Comparison of ENCODE assay signal across 8 cellular contexts in the genomic region with DNA sequence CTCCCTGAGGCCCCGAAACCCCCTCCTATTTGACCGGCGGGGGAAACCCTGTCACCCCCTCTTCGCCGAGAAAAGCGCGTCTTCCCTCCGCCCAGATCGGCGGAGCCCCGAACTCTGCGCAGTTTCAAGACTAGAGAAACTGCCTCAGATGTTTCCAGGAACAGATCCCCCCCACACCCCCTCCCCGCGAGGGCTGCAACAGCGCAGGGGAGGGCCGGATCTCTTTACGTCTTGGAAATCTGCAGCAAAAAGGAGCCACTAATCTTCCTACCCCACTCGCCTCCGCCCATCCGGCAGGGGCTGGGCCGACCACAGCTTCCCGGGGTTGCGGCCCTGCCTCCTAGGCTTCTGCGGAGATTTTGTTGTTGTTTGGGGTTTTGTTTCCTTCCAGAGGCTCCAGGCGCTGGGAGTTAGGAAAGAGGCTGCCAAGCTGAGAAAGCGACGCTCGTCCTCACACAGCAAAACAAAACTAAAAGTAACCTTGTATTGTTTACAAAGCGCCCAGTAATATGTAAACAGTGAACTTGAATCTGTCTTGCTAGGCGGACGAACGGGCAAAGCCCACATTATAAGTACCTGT. TPM values are rescaled to one million over a fixed set of nuclear protein-coding genes. Genes with fewer than 3 reads are reported as not detected.
A peak's percentile ranks its signal among the peaks of the same experiment; 100 is the strongest.
DNase-seq lines count a peak whose midpoint lies in the region; FAIRE-seq and TF ChIP-seq lines count a peak whose summit lies in the region.

No MANE protein-coding gene starts in this region.

- peak overlapping the region; percentile 95 for H3K27ac ChIP-seq in PC-9
- no peak overlapping the region for H3K27ac ChIP-seq in hepatocyte
- H3K27ac ChIP-seq in small intestine (ENCODE audit: low read depth in 1 of 2, low read length in 1 of 2): no peak overlapping the region

- H3K9me3 ChIP-seq in PC-9 (ENCODE audit: insufficient read depth, low read depth) (no peaks in the 10 kb centered on the region), hepatocyte (ENCODE audit: low read depth) (no peaks in the 10 kb centered on the region), small intestine (ENCODE audit: control insufficient read depth, low read depth) (no peaks in the 10 kb centered on the region)

- peaks cover 16% of the 10 kb centered on the region for H3F3A ChIP-seq in PC-9 (ENCODE audit: insufficient read depth, low read depth)

- peaks cover 14% of the 10 kb centered on the region for H3K4me1 Mint-ChIP-seq in HFFc6 (ENCODE audit: low read depth)

- 0 out of 2 replicates have a peak, but pooled peaks cover 6% of the 10 kb centered on the region for H3K36me3 Mint-ChIP-seq in HFFc6 (ENCODE audit: low read depth)

- H3K4me2 ChIP-seq in PC-9 (peak overlapping the region; percentile 81), hepatocyte (peak overlapping the region; percentile 74)

- POLR2A ChIA-PET in PC-9 (lab: Charles Lee; ENCODE audit: unreplicated experiment): interaction anchor here (0.5 to 0.7 kb wide), 3 partner anchors 17 to 81 kb away, joined by 3 to 6 read pairs (median 5); no protein-coding TSS in a partner anchor

- peak overlapping the region; percentile 84 for H3K4me3 Mint-ChIP-seq in HFFc6

- H3K4me1 ChIP-seq in PC-9 (replicated peaks; ENCODE audit: insufficient read depth) (peaks cover 28% of the 10 kb centered on the region), hepatocyte (ENCODE audit: insufficient read depth) (peaks cover 25% of the 10 kb centered on the region), small intestine (ENCODE audit: control insufficient read depth in 2 of 2, insufficient read depth in 1 of 2, low read depth in 1 of 2, low read length in 1 of 2) (peaks cover 0 to 10% of the 10 kb centered on the region in 2 donors)

- no peaks in the 10 kb centered on the region for H4K20me1 ChIP-seq in PC-9 (ENCODE audit: insufficient read depth)
- H4K20me1 ChIP-seq in hepatocyte (ENCODE audit: insufficient read depth, poor library complexity, severe bottlenecking): no peaks in the 10 kb centered on the region

- H2AFZ ChIP-seq in PC-9 (peak overlapping the region; percentile 80), hepatocyte (peak overlapping the region; percentile 29)

- intact Hi-C loops in PC-9 (cut with micrococcal nuclease; ENCODE audit: unreplicated experiment): loop anchor here (1.0 to 10.0 kb wide), 5 partner anchors 85 to 281 kb away; no protein-coding TSS in a partner anchor

- DNase-seq in ELR (ENCODE audit: low read depth) (peak; percentile 52), HFFc6 (no peak), PC-9 (peak; percentile 88 to 91), activated gamma-delta T cell treated with Interleukin-2 at 50 U/mL for 16 hours (peak; percentile 35), hepatocyte (ENCODE audit: low spot score) (peak; percentile 44), small intestine (peak; percentile 55), SK-N-DZ (ENCODE audit: low spot score) (no peak), NCI-H1930 (lab: John Stamatoyannopoulos, UW) (no peak)

- H3K27me3 Mint-ChIP-seq in HFFc6 (ENCODE audit: insufficient read depth): peaks cover 61% of the 10 kb centered on the region

- no peak overlapping the region for H3K27ac Mint-ChIP-seq in HFFc6

- H3K27me3 ChIP-seq in PC-9 (ENCODE audit: insufficient read depth, low read depth) (no peaks in the 10 kb centered on the region), hepatocyte (peaks cover 99% of the 10 kb centered on the region), small intestine (ENCODE audit: control insufficient read depth in 2 of 2, insufficient read depth in 2 of 2, low read length in 2 of 2) (peaks cover 11 to 52% of the 10 kb centered on the region in 2 donors)

- CTCF ChIA-PET in PC-9 (lab: Charles Lee): interaction anchor here (0.6 to 1.5 kb wide), 3 partner anchors 85 to 125 kb away, joined by 3 to 6 read pairs (median 4); no protein-coding TSS in a partner anchor

- no peaks in the 10 kb centered on the region for H3K36me3 ChIP-seq in PC-9 (ENCODE audit: low read depth)
- no peaks in the 10 kb centered on the region for H3K36me3 ChIP-seq in hepatocyte (replicated peaks; ENCODE audit: insufficient read depth, low read depth)
- H3K36me3 ChIP-seq in small intestine (ENCODE audit: control insufficient read depth in 2 of 2, insufficient read depth in 2 of 2, low read length in 2 of 2): no peaks in the 10 kb centered on the region

- 2% methylated on average over 23 of the region's 32 CpGs for WGBS in hepatocyte (ENCODE audit: low lambda C conversion rate, missing lambda C conversion rate)
- WGBS in small intestine, 3 donors: 0 to 1% (median 1%) methylated on average over 29 to 32 of the region's 32 CpGs

- FAIRE-seq in small intestine (lab: Jason Lieb, UNC): no peak

- H3K9me2 ChIP-seq in PC-9 (ENCODE audit: insufficient read depth) (no peaks in the 10 kb centered on the region), hepatocyte (replicated peaks; ENCODE audit: insufficient read depth) (no peaks in the 10 kb centered on the region)

- TF ChIP-seq CTCF in HFFc6 (IDR thresholded peaks at IDR 0.05) (no peak), PC-9 (conservative IDR thresholded peaks at IDR 0.05) (no peak), hepatocyte (IDR thresholded peaks at IDR 0.05; ENCODE audit: poor library complexity) (no peak)

- H3K4me3 ChIP-seq in PC-9: peak overlapping the region; percentile 82
- H3K4me3 ChIP-seq in hepatocyte: peak overlapping the region; percentile 15
- peak overlapping the region; percentile 19 to 75 for H3K4me3 ChIP-seq in small intestine (ENCODE audit: low read depth in 1 of 2, low read length in 2 of 2)

- no TSS peak for BruUV-seq in PC-9 (replicated peaks; lab: Mats Ljungman, UMichigan)

- no peaks in the 10 kb centered on the region for H3K9me3 Mint-ChIP-seq in HFFc6

- H3K79me2 ChIP-seq in PC-9 (ENCODE audit: low read depth) (peaks cover 11% of the 10 kb centered on the region), hepatocyte (no peaks in the 10 kb centered on the region)

RNA-seq across cellular contexts. Expression of a gene that starts 2.2 kb away (rescaled TPM):
- total RNA-seq in HFFc6 (2021; fragmentation: NEBNext Ultra II Directional; extraction: Animal tissue kit (Norgen Biotek cat#: 25700)): not detected
- 2.2 and 2.7 TPM in 2 replicates for total RNA-seq in PC-9 (2021)
- not detected in 2 replicates for total RNA-seq in hepatocyte
- 0.32 TPM in 1 of 2 replicates, not detected in the other for polyA plus RNA-seq in hepatocyte
- not detected for polyA plus RNA-seq in small intestine
- not detected in 2 replicates for polyA plus RNA-seq in SK-N-DZ (2014; cell fraction: cytosol; rRNA removed)
- not detected in 2 replicates for polyA plus RNA-seq in SK-N-DZ (2014; cell fraction: nucleus; rRNA removed)

Comparison
In these comparisons a context has a peak if more than half of its experiments do, and no peak if none do; other contexts are left out.
1. DNase-seq: peak in ELR (single experiment), PC-9 (2 of 2), activated gamma-delta T cell treated with Interleukin-2 at 50 U/mL for 16 hours (single experiment), hepatocyte (single experiment) and small intestine (single experiment); none in HFFc6 (single experiment), SK-N-DZ (single experiment) and NCI-H1930 (0 of 2).
2. H3K4me3 ChIP-seq: peak in every context shown above with its lines; median percentile 82 in PC-9; 47 in small intestine; 15 in hepatocyte.